In the genomic region with DNA sequence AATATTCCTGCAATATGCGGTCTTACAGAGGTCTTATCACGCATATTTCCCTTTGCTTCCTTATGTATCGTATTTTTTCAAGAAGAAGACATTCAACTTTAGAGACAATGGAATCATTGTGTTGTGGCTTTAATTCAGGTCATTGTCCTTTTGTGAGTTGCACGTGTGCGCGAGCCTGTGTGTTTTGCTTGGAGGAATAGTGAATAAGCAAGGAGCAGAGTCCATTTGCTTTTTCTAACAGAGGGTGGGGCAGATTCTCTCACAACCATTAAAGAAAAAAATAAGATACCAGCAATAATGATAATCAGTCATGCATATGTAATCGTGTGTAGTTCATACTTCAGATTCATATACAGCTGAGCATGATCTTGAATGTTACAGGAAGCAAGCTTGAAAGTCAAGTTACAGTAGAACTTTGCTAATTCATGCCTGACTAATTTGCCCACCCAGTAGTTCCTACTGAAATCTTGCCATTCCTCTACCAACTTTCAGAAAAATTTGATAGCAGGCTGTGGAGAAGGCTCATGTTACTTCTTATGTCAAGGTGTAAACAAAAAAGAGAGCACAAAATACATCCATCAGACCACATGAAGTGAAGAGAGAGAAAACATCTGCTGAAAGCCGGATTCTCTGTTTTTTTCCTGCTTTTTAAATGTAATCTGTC, we compare ENCODE assay signal across 10 cellular contexts.
A peak's percentile ranks its signal among the peaks of the same experiment; 100 is the strongest.
DNase-seq lines count a peak whose midpoint lies in the region; ATAC-seq, FAIRE-seq and TF ChIP-seq lines count a peak whose summit lies in the region.
"Had no signal": no experiment of that assay in that cellular context is flagged by ENCODE, and none has a peak within 500 bp of the region (broad histone marks: within the 10 kb centered on the region; RNA-seq: fewer than 3 reads in every experiment).

No MANE protein-coding gene starts in this region.

- POLR2A ChIA-PET in HepG2 (lab: Yijun Ruan, JAX): interaction anchor here (1.0 to 2.4 kb wide), 2 partner anchors 27 to 63 kb away, joined by 4 to 13 read pairs; no protein-coding TSS in a partner anchor

- intact Hi-C loops in HepG2 (cut with micrococcal nuclease; ENCODE audit: unreplicated experiment): loop anchor here (2.0 kb wide), 1 partner anchor 27 kb away; no protein-coding TSS in a partner anchor
- intact Hi-C loops in stomach (cut with DNase I; ENCODE audit: low total_unique reads): no loop called here

- TF ChIP-seq POLR2A in HepG2 (IDR thresholded peaks at IDR 0.05; ENCODE audit: insufficient read depth in 1 of 2, low read depth in 2 of 2, low read length in 2 of 2) (no peak), stomach (IDR thresholded peaks at IDR 0.05) (no peak), gastroesophageal sphincter (IDR thresholded peaks at IDR 0.05) (no peak)

- peak overlapping the region; percentile 50 for H3K27ac ChIP-seq in SJSA1
- peak overlapping the region; percentile 97 for H3K27ac ChIP-seq in HepG2 (ENCODE audit: extremely low read length, insufficient read depth, low read length)
- peak overlapping the region; percentile 76 to 93 (median 86) for H3K27ac ChIP-seq in stomach
- H3K27ac ChIP-seq in gastroesophageal sphincter: no peak overlapping the region

- BruUV-seq in HepG2 (replicated peaks; lab: Mats Ljungman, UMichigan): no TSS peak

- ATAC-seq in HepG2 (peak; percentile 61), gastroesophageal sphincter (no peak)

- no peaks in the 10 kb centered on the region for H4K20me1 ChIP-seq in HepG2 (ENCODE audit: insufficient read depth, low read length)

- H3K36me3 ChIP-seq in SJSA1 (peaks cover 6% of the 10 kb centered on the region; the same call in 1 of the 2 replicates), HepG2 (replicated peaks in 1 of 2; ENCODE audit: control insufficient read depth in 1 of 2, insufficient read depth in 2 of 2, low read length in 2 of 2) (peaks cover 1 to 10% of the 10 kb centered on the region in 2 experiments; a peak in 3 of 5 replicates), stomach (no peaks in the 10 kb centered on the region), gastroesophageal sphincter (no peaks in the 10 kb centered on the region)

- in situ Hi-C loops in HepG2 (cut with HindIII; ENCODE audit: extremely low pct_ligation_motif_present, low pct_unique_long_range_greater_than_20kb): no loop called here

- TF ChIP-seq CTCF in HepG2 (CRISPR knock-in tag; IDR thresholded peaks at IDR 0.05): no peak
- TF ChIP-seq CTCF in stomach (IDR thresholded peaks at IDR 0.05): no peak
- no peak for TF ChIP-seq CTCF in gastroesophageal sphincter (IDR thresholded peaks at IDR 0.05)

- DNase-seq in HT-29 (ENCODE audit: low spot score) (peak; percentile 69), SJSA1 (ENCODE audit: low read depth in 1 of 2, low spot score in 2 of 2) (peak in 1 of 2 experiments; percentile 62), HepG2 (ENCODE audit: low spot score) (peak; percentile 81), stomach (peak; percentile 51), NCI-H187 (lab: John Stamatoyannopoulos, UW) (no peak), dedifferentiated amniotic fluid mesenchymal stem cell (ENCODE audit: extremely low spot score) (no peak)
- DNase-seq: naive B cell, NCI-H1930, substantia nigra had no signal

- H3K27me3 ChIP-seq in SJSA1 (replicated peaks): no peaks in the 10 kb centered on the region
- H3K27me3 ChIP-seq in HepG2 (ENCODE audit: control insufficient read depth in 1 of 2, insufficient read depth in 2 of 2, low read length in 2 of 2): no peaks in the 10 kb centered on the region
- H3K27me3 ChIP-seq in stomach: no peaks in the 10 kb centered on the region
- no peaks in the 10 kb centered on the region for H3K27me3 ChIP-seq in gastroesophageal sphincter

- CTCF ChIA-PET in HepG2 (lab: Yijun Ruan, JAX; ENCODE audit: low intra/inter-chr PET ratio, low total read pairs): no interaction called here

- FAIRE-seq in HepG2 (lab: Jason Lieb, UNC): no peak

- no peaks in the 10 kb centered on the region for H3K9me3 ChIP-seq in SJSA1 (replicated peaks)
- H3K9me3 ChIP-seq in HepG2 (ENCODE audit: low read length): no peaks in the 10 kb centered on the region
- no peaks in the 10 kb centered on the region for H3K9me3 ChIP-seq in stomach
- no peaks in the 10 kb centered on the region for H3K9me3 ChIP-seq in gastroesophageal sphincter

- H2AFZ ChIP-seq in HepG2 (ENCODE audit: low read length): no peak overlapping the region

- peaks cover 64% of the 10 kb centered on the region for H3K4me1 ChIP-seq in SJSA1 (replicated peaks)
- H3K4me1 ChIP-seq in HepG2 (ENCODE audit: insufficient read depth, low read length): peaks cover 67% of the 10 kb centered on the region
- H3K4me1 ChIP-seq in stomach: peaks cover 6 to 91% (median 39%) of the 10 kb centered on the region in 4 donors
- H3K4me1 ChIP-seq in gastroesophageal sphincter: peaks cover 0 to 61% (median 3%) of the 10 kb centered on the region in 3 donors

- peak overlapping the region; percentile 69 for H3K9ac ChIP-seq in HepG2 (ENCODE audit: insufficient read depth, low read depth, low read length)

- TF ChIP-seq EP300 in HepG2 (IDR thresholded peaks at IDR 0.05; ENCODE audit: low read depth in 2 of 2, low read length in 2 of 2) (peak in 1 of 2 experiments; percentile 46; a peak in 1 of 4 replicates), HepG2 (CRISPR knock-in tag; IDR thresholded peaks at IDR 0.05; ENCODE audit: borderline replicate concordance) (no peak; the same call in 1 of the 2 replicates), stomach (IDR thresholded peaks at IDR 0.05) (no peak), gastroesophageal sphincter (IDR thresholded peaks at IDR 0.05) (no peak)

- WGBS in HepG2 (ENCODE audit: low lambda C conversion rate): 11% methylated on average over 8 of the region's 8 CpGs
- 33 to 54% (median 40%) methylated on average over 8 of the region's 8 CpGs for WGBS in stomach, 5 donors
- 72 to 82% methylated on average over 5 to 8 of the region's 8 CpGs for WGBS in gastroesophageal sphincter (ENCODE audit: low coverage in 1 of 2), 2 donors

- no peak overlapping the region for H3K4me3 ChIP-seq in SJSA1
- H3K4me3 ChIP-seq in HepG2 (replicated peaks in 1 of 3; ENCODE audit: insufficient read depth in 1 of 3, low read depth in 2 of 3, low read length in 3 of 3): peak overlapping the region in 2 of 3 experiments; percentile 9 to 10; a peak in 2 of 6 replicates
- H3K4me3 ChIP-seq in stomach: no peak overlapping the region
- H3K4me3 ChIP-seq in gastroesophageal sphincter: no peak overlapping the region

- H3K4me2 ChIP-seq in HepG2 (ENCODE audit: low read depth, low read length): peak overlapping the region; percentile 66

- peaks cover 56% of the 10 kb centered on the region for H3K79me2 ChIP-seq in HepG2 (ENCODE audit: insufficient read depth, low read length)

- no peak for TF ChIP-seq RAD21 in HepG2 (CRISPR knock-in tag; IDR thresholded peaks at IDR 0.05)

TF ChIP-seq in HepG2, 621 proteins besides CTCF, POLR2A, EP300 and RAD21 (continues in another document):
- no peak for TF ChIP-seq ZNF605 (CRISPR knock-in tag; IDR thresholded peaks at IDR 0.05)
- TF ChIP-seq ATRX (CRISPR knock-in tag; IDR thresholded peaks at IDR 0.05; ENCODE audit: borderline replicate concordance): no peak
- TF ChIP-seq KDM2A (CRISPR knock-in tag; IDR thresholded peaks at IDR 0.05; ENCODE audit: borderline replicate concordance, low read depth): no peak
- peak; percentile 95 for TF ChIP-seq SOX13 (IDR thresholded peaks at IDR 0.05)
- TF ChIP-seq SOX13 (CRISPR knock-in tag; conservative IDR thresholded peaks at IDR 0.05 in 1 of 2, IDR thresholded peaks at IDR 0.05 in 1 of 2): peak in 1 of 2 experiments; percentile 99; a peak in 2 of 4 replicates
- TF ChIP-seq DNMT1 (CRISPR knock-in tag; IDR thresholded peaks at IDR 0.05): no peak
- TF ChIP-seq ARNT (IDR thresholded peaks at IDR 0.05): no peak
- TF ChIP-seq, protein P1, sequence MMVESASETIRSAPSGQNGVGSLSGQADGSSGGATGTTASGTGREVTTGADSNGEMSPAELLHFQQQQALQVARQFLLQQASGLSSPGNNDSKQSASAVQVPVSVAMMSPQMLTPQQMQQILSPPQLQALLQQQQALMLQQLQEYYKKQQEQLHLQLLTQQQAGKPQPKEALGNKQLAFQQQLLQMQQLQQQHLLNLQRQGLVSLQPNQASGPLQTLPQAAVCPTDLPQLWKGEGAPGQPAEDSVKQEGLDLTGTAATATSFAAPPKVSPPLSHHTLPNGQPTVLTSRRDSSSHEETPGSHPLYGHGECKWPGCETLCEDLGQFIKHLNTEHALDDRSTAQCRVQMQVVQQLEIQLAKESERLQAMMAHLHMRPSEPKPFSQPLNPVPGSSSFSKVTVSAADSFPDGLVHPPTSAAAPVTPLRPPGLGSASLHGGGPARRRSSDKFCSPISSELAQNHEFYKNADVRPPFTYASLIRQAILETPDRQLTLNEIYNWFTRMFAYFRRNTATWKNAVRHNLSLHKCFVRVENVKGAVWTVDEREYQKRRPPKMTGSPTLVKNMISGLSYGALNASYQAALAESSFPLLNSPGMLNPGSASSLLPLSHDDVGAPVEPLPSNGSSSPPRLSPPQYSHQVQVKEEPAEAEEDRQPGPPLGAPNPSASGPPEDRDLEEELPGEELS (CRISPR knock-in tag; IDR thresholded peaks at IDR 0.05): 0 out of 2 replicates have a peak, but pooled peaks have one; percentile 43
- TF ChIP-seq, protein P2, sequence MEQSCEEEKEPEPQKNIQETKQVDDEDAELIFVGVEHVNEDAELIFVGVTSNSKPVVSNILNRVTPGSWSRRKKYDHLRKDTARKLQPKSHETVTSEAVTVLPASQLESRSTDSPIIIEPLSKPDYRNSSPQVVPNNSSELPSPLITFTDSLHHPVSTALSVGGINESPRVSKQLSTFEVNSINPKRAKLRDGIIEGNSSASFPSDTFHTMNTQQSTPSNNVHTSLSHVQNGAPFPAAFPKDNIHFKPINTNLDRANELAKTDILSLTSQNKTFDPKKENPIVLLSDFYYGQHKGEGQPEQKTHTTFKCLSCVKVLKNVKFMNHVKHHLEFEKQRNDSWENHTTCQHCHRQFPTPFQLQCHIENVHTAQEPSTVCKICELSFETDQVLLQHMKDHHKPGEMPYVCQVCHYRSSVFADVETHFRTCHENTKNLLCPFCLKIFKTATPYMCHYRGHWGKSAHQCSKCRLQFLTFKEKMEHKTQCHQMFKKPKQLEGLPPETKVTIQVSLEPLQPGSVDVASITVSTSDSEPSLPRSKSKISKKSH (CRISPR knock-in tag; IDR thresholded peaks at IDR 0.05; ENCODE audit: borderline replicate concordance): no peak
- peak; percentile 30; the same call in 1 of the 2 replicates for TF ChIP-seq MIXL1 (CRISPR knock-in tag; IDR thresholded peaks at IDR 0.05)
- TF ChIP-seq EED (CRISPR knock-in tag; IDR thresholded peaks at IDR 0.05): no peak
- no peak for TF ChIP-seq SATB2 (CRISPR knock-in tag; IDR thresholded peaks at IDR 0.05)
- no peak for TF ChIP-seq PHF20 (CRISPR knock-in tag; IDR thresholded peaks at IDR 0.05)
- no peak for TF ChIP-seq KDM5B (CRISPR knock-in tag; IDR thresholded peaks at IDR 0.05; ENCODE audit: borderline replicate concordance)
- peak; percentile 49; the same call in 1 of the 2 replicates for TF ChIP-seq FOSL2 (CRISPR knock-in tag; IDR thresholded peaks at IDR 0.05)

Comparison
In these comparisons a context has a peak if more than half of its experiments do, and no peak if none do; other contexts are left out.
1. DNase-seq: peak in HT-29 (single experiment), HepG2 (single experiment) and stomach (single experiment); none in NCI-H187 (0 of 2) and dedifferentiated amniotic fluid mesenchymal stem cell (single experiment).
2. H3K27ac ChIP-seq: peak in SJSA1 (single experiment), HepG2 (single experiment) and stomach (5 of 5); none in gastroesophageal sphincter (0 of 4).
3. H3K4me3 ChIP-seq: peak in HepG2 (2 of 3); none in SJSA1 (single experiment), stomach (0 of 4) and gastroesophageal sphincter (0 of 2).